Comparison of ENCODE assay signal across 8 cellular contexts in genomic region chr9:136539427-136540412, GRCh38. TPM values are rescaled to one million over a fixed set of nuclear protein-coding genes. Genes with fewer than 3 reads are reported as not detected.
DNase-seq lines count a peak whose midpoint lies in the region; ATAC-seq and TF ChIP-seq lines count a peak whose summit lies in the region.

No MANE protein-coding gene starts in this region.

- H3K4me2 ChIP-seq in OCI-LY3 (ENCODE audit: low read length): peak overlapping the region; percentile 44

- no peak for TF ChIP-seq EP300 in gastroesophageal sphincter (IDR thresholded peaks at IDR 0.05)
- peak; percentile 79 for TF ChIP-seq EP300 in transverse colon (IDR thresholded peaks at IDR 0.05; ENCODE audit: low read depth)

- no peaks in the 10 kb centered on the region for H3K27me3 Mint-ChIP-seq in CD4-positive, CD25-positive, alpha-beta regulatory T cell

- in situ Hi-C loops in transverse colon (cut with MboI; ENCODE audit: low pct_ligation_motif_present in 1 of 4, low pct_unique_long_range_greater_than_20kb in 1 of 4, low sequenced_read_pairs in 3 of 4): no loop called here

- WGBS in gastroesophageal sphincter (ENCODE audit: low coverage in 1 of 2), 2 donors: 55 to 73% methylated on average over 3 to 7 of the region's 33 CpGs
- WGBS in transverse colon (ENCODE audit: low coverage in 1 of 2), 2 donors: 26 to 54% methylated on average over 5 to 29 of the region's 33 CpGs

- peaks cover 0 to 80% (median 31%) of the 10 kb centered on the region in 4 donors for H3K4me1 Mint-ChIP-seq in CD4-positive, CD25-positive, alpha-beta regulatory T cell

- no peaks in the 10 kb centered on the region for H3K9me3 Mint-ChIP-seq in CD4-positive, CD25-positive, alpha-beta regulatory T cell

- H3K4me3 ChIP-seq in CD4-positive, CD25-positive, alpha-beta regulatory T cell (ENCODE audit: low read depth, low read length): peak overlapping the region; percentile 51
- H3K4me3 ChIP-seq in OCI-LY3 (ENCODE audit: low read length) (peak overlapping the region; percentile 13; the same call in 1 of the 2 replicates), gastroesophageal sphincter (peak overlapping the region in 1 of 2 donors; percentile 26), transverse colon (peak overlapping the region in 2 of 4 donors; percentile 3 to 24)

- peak; percentile 83 to 87 for ATAC-seq in CD4-positive, CD25-positive, alpha-beta regulatory T cell (ENCODE audit: low read depth in 2 of 2)
- peak; percentile 51 for ATAC-seq in GM21825 (IDR thresholded peaks at IDR 0.05; ENCODE audit: unreplicated experiment)
- ATAC-seq in gastroesophageal sphincter: peak; percentile 74

- no peaks in the 10 kb centered on the region for H3K9me3 ChIP-seq in CD4-positive, CD25-positive, alpha-beta regulatory T cell (ENCODE audit: control insufficient read depth in 2 of 2, low read length in 2 of 2)
- H3K9me3 ChIP-seq in OCI-LY3 (ENCODE audit: insufficient read depth, low read length) (no peaks in the 10 kb centered on the region), gastroesophageal sphincter (no peaks in the 10 kb centered on the region), transverse colon (no peaks in the 10 kb centered on the region)

- peaks cover 86% of the 10 kb centered on the region for H3K4me1 ChIP-seq in CD4-positive, CD25-positive, alpha-beta regulatory T cell (ENCODE audit: control insufficient read depth, insufficient read depth, low read length, poor library complexity, severe bottlenecking)
- H3K4me1 ChIP-seq in OCI-LY3 (ENCODE audit: low read length): peaks cover 31% of the 10 kb centered on the region
- H3K4me1 ChIP-seq in gastroesophageal sphincter: peaks cover 0 to 97% (median 60%) of the 10 kb centered on the region in 3 donors
- peaks cover 68 to 92% (median 76%) of the 10 kb centered on the region in 4 donors for H3K4me1 ChIP-seq in transverse colon

- intact Hi-C loops in transverse colon (cut with DNase I; ENCODE audit: low total_unique reads): no loop called here

- H4K20me1 ChIP-seq in OCI-LY3 (ENCODE audit: insufficient read depth, low read length): peaks cover 97% of the 10 kb centered on the region

- H3K36me3 ChIP-seq in CD4-positive, CD25-positive, alpha-beta regulatory T cell (ENCODE audit: control insufficient read depth, insufficient read depth, low read length): peaks cover 9% of the 10 kb centered on the region
- H3K36me3 ChIP-seq in OCI-LY3 (replicated peaks; ENCODE audit: low read depth, low read length) (peaks cover 42% of the 10 kb centered on the region), gastroesophageal sphincter (peaks cover 0 to 47% of the 10 kb centered on the region in 2 donors), transverse colon (no peaks in the 10 kb centered on the region)

- H3K27me3 ChIP-seq in CD4-positive, CD25-positive, alpha-beta regulatory T cell (ENCODE audit: control insufficient read depth, insufficient read depth, low read length): no peaks in the 10 kb centered on the region
- no peaks in the 10 kb centered on the region for H3K27me3 ChIP-seq in OCI-LY3 (ENCODE audit: low read depth, low read length)
- H3K27me3 ChIP-seq in gastroesophageal sphincter: no peaks in the 10 kb centered on the region
- no peaks in the 10 kb centered on the region for H3K27me3 ChIP-seq in transverse colon

- H3K36me3 Mint-ChIP-seq in CD4-positive, CD25-positive, alpha-beta regulatory T cell: no peaks in the 10 kb centered on the region

- H3K27ac ChIP-seq in CD4-positive, CD25-positive, alpha-beta regulatory T cell (ENCODE audit: insufficient read depth, low read length, poor library complexity, severe bottlenecking): peak overlapping the region; percentile 83
- H3K27ac ChIP-seq in OCI-LY3 (ENCODE audit: low read length): peak overlapping the region; percentile 11; the same call in 1 of the 2 replicates
- H3K27ac ChIP-seq in gastroesophageal sphincter: peak overlapping the region; percentile 31 to 100 (median 89)
- H3K27ac ChIP-seq in transverse colon: peak overlapping the region; percentile 85 to 99 (median 91)

- TF ChIP-seq POLR2A in gastroesophageal sphincter (IDR thresholded peaks at IDR 0.05) (no peak), transverse colon (IDR thresholded peaks at IDR 0.05) (peak; percentile 48)

- peak overlapping the region; percentile 87 to 97 (median 92) for H3K4me3 Mint-ChIP-seq in CD4-positive, CD25-positive, alpha-beta regulatory T cell

- peaks cover 87% of the 10 kb centered on the region for H3K79me2 ChIP-seq in OCI-LY3 (ENCODE audit: low read length)

- no peak overlapping the region for H2AFZ ChIP-seq in OCI-LY3 (ENCODE audit: low read depth, low read length)

- H3K9ac ChIP-seq in OCI-LY3 (ENCODE audit: low read length): no peak overlapping the region

- peak; percentile 78 to 96 (median 80) for DNase-seq in CD4-positive, CD25-positive, alpha-beta regulatory T cell
- DNase-seq in activated T-helper 1 cell treated with anti-CD3 and anti-CD28 coated beads, Interleukin-2, amount 50 U/mL, for 16 hours (ENCODE audit: low read depth in 1 of 2, low spot score in 1 of 2): peak; percentile 76 to 86
- DNase-seq in pons (ENCODE audit: low spot score): peak; percentile 86
- DNase-seq in transverse colon: peak; percentile 97
- no peak for DNase-seq in NCI-H526 (lab: John Stamatoyannopoulos, UW)

- H3K27ac Mint-ChIP-seq in CD4-positive, CD25-positive, alpha-beta regulatory T cell: peak overlapping the region; percentile 95 to 99 (median 99)

- TF ChIP-seq CTCF in OCI-LY3 (IDR thresholded peaks at IDR 0.05; ENCODE audit: low read depth, low read length) (no peak), gastroesophageal sphincter (IDR thresholded peaks at IDR 0.05) (no peak), transverse colon (IDR thresholded peaks at IDR 0.05) (no peak)

RNA-seq across cellular contexts. Expression of gene NOTCH1, which starts 6.1 kb away (rescaled TPM):
- 52.3 TPM for total RNA-seq in CD4-positive, CD25-positive, alpha-beta regulatory T cell
- 1 to 10 TPM; 1.2 to 1.7 (median 1.5) TPM for polyA plus RNA-seq in CD4-positive, CD25-positive, alpha-beta regulatory T cell
- total RNA-seq in gastroesophageal sphincter (10 to 100 TPM; 31.1 to 72.1 (median 44.0) TPM), transverse colon (100 to 1,000 TPM in 2 of 4 donors, 10 to 100 TPM in 2; 48.2 to 154 (median 98.2) TPM)

RNA-seq across cellular contexts. Expression of gene SEC16A, which starts 56.9 kb away (rescaled TPM):
- total RNA-seq in CD4-positive, CD25-positive, alpha-beta regulatory T cell: 74.4 TPM
- polyA plus RNA-seq in CD4-positive, CD25-positive, alpha-beta regulatory T cell: 10 to 100 TPM; 17.7 to 22.7 (median 21.1) TPM
- total RNA-seq in gastroesophageal sphincter (10 to 100 TPM; 35.5 to 71.0 (median 50.5) TPM), transverse colon (10 to 100 TPM; 54.1 to 75.9 (median 65.8) TPM)

Comparison
In these comparisons a context has a peak if more than half of its experiments do, and no peak if none do; other contexts are left out.
1. DNase-seq: peak in CD4-positive, CD25-positive, alpha-beta regulatory T cell (3 of 3), activated T-helper 1 cell treated with anti-CD3 and anti-CD28 coated beads, Interleukin-2, amount 50 U/mL, for 16 hours (2 of 2), pons (single experiment) and transverse colon (single experiment); none in NCI-H526 (0 of 2).
2. H3K27ac ChIP-seq: peak in every context shown above with its lines; median percentile 91 in transverse colon; 89 in gastroesophageal sphincter; 83 in CD4-positive, CD25-positive, alpha-beta regulatory T cell; 11 in OCI-LY3.
3. Peak in every context shown above with its lines, with median percentiles within 50 percentile points of each other: ATAC-seq.